13 cellular contexts compared by ENCODE assay signal in the genomic region with DNA sequence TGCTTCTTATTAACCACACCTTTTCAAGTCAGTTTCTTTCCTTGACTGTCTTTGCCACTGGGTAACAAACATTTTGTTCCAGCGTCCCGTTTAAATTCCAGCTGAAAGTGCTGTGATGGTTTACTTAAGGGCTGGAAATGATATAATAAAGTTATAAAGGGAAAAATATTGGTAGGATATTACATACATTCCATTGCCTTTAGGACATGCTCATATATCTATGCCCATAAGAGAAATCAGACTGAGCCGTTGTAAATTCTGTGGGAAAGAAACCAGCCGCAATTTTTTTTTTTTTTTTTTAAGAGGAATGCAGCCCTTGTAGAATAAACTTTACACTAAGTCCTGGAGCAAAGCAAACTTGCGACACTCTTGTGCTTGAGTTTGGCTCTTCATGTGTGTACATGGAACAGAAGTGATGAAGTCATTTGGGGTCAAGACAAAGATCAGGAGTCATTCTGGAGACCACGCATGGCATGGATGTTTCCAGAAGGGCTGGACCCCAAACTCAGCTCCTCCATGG.
DNase-seq lines count a peak whose midpoint lies in the region; ATAC-seq and TF ChIP-seq lines count a peak whose summit lies in the region.
"Had no signal": no experiment of that assay in that cellular context is flagged by ENCODE, and none has a peak within 500 bp of the region (broad histone marks: within the 10 kb centered on the region; RNA-seq: fewer than 3 reads in every experiment).

No MANE protein-coding gene starts in this region.

- no peaks in the 10 kb centered on the region for H3K9me3 ChIP-seq in BLaER1 treated with 17β-estradiol and CSF1 and Interleukin-3, amounts not matched to agents 10 nM and 100 nM (replicated peaks in 1 of 11)
- H3K9me3 ChIP-seq in OCI-LY3 (ENCODE audit: insufficient read depth, low read length): no peaks in the 10 kb centered on the region
- no peaks in the 10 kb centered on the region for H3K9me3 ChIP-seq in smooth muscle cell (replicated peaks; ENCODE audit: low read depth)

- DNase-seq in smooth muscle cell (lab: John Stamatoyannopoulos, UW; ENCODE audit: unreplicated experiment): no peak
- DNase-seq: CD8-positive, alpha-beta memory T cell; DMS 273 treated with DMSO at 0.1 percent for 48 hours; H9; NCI-H2081; NCI-H510A treated with DMSO at 0.1 percent for 48 hours had no signal

- WGBS in smooth muscle cell (ENCODE audit: low lambda C conversion rate): 72% methylated on average over 6 of the region's 6 CpGs

- TF ChIP-seq CTCF in OCI-LY3 (IDR thresholded peaks at IDR 0.05; ENCODE audit: low read depth, low read length) (no peak), smooth muscle cell (IDR thresholded peaks at IDR 0.05; ENCODE audit: borderline replicate concordance, insufficient read depth, poor library complexity, severe bottlenecking) (no peak)

- no peaks in the 10 kb centered on the region for H3F3A ChIP-seq in smooth muscle cell (ENCODE audit: low read depth)

- peaks cover 35 to 84% (median 63%) of the 10 kb centered on the region in 10 experiments for H3K4me1 ChIP-seq in BLaER1 treated with 17β-estradiol and CSF1 and Interleukin-3, amounts not matched to agents 10 nM and 100 nM
- H3K4me1 ChIP-seq in OCI-LY3 (ENCODE audit: low read length): peaks cover 13% of the 10 kb centered on the region
- no peaks in the 10 kb centered on the region for H3K4me1 ChIP-seq in smooth muscle cell (ENCODE audit: low read depth)

- no peaks in the 10 kb centered on the region for H3K27me3 ChIP-seq in BLaER1 treated with 17β-estradiol and CSF1 and Interleukin-3, amounts not matched to agents 10 nM and 100 nM
- H3K27me3 ChIP-seq in OCI-LY3 (ENCODE audit: low read depth, low read length): no peaks in the 10 kb centered on the region
- no peaks in the 10 kb centered on the region for H3K27me3 ChIP-seq in smooth muscle cell (ENCODE audit: low read depth)

- no peaks in the 10 kb centered on the region for H3K79me2 ChIP-seq in OCI-LY3 (ENCODE audit: low read length)
- no peaks in the 10 kb centered on the region for H3K79me2 ChIP-seq in smooth muscle cell (ENCODE audit: low read depth)

- H2AFZ ChIP-seq in OCI-LY3 (ENCODE audit: low read depth, low read length) (no peak overlapping the region), smooth muscle cell (ENCODE audit: low read depth) (no peak overlapping the region)

- peak overlapping the region in 1 of 11 experiments; percentile 80; a peak in 3 of 22 replicates for H3K9ac ChIP-seq in BLaER1 treated with 17β-estradiol and CSF1 and Interleukin-3, amounts not matched to agents 10 nM and 100 nM
- 0 out of 2 replicates have a peak overlapping the region, but pooled peaks have one; percentile 54 for H3K9ac ChIP-seq in OCI-LY3 (ENCODE audit: low read length)
- no peak overlapping the region for H3K9ac ChIP-seq in smooth muscle cell (ENCODE audit: low read depth)

- no peak for ATAC-seq in HG02798 (IDR thresholded peaks at IDR 0.05; ENCODE audit: poor library complexity, unreplicated experiment)
- no peak for ATAC-seq in GM18519 (IDR thresholded peaks at IDR 0.05; ENCODE audit: low FRiP score, unreplicated experiment)
- ATAC-seq in GM21447 (IDR thresholded peaks at IDR 0.05; ENCODE audit: unreplicated experiment): no peak

- H3K4me3 Mint-ChIP-seq in dendritic cell treated with granulocyte-macrophage colony-stimulating factor and Interleukin-4, amounts not matched to agents 40 ng/mL and 50 ng/mL, for 4 days: peak overlapping the region; percentile 70
- H3K4me3 Mint-ChIP-seq: CD8-positive, alpha-beta memory T cell; H9 had no signal

- H3K27ac ChIP-seq in BLaER1 treated with 17β-estradiol and CSF1 and Interleukin-3, amounts not matched to agents 10 nM and 100 nM: peak overlapping the region in 8 of 11 experiments; percentile 70 to 89 (median 84); a peak in 13 of 22 replicates
- no peak overlapping the region for H3K27ac ChIP-seq in OCI-LY3 (ENCODE audit: low read length)
- H3K27ac ChIP-seq in smooth muscle cell (ENCODE audit: low read depth): no peak overlapping the region

- H3K4me3 ChIP-seq in BLaER1 treated with 17β-estradiol and CSF1 and Interleukin-3, amounts not matched to agents 10 nM and 100 nM: no peak overlapping the region
- peak overlapping the region; percentile 76 for H3K4me3 ChIP-seq in OCI-LY3 (ENCODE audit: low read length)
- no peak overlapping the region for H3K4me3 ChIP-seq in smooth muscle cell
- H3K4me3 ChIP-seq: K562 had no signal

- peaks cover 41% of the 10 kb centered on the region for H3K4me1 Mint-ChIP-seq in dendritic cell treated with granulocyte-macrophage colony-stimulating factor and Interleukin-4, amounts not matched to agents 40 ng/mL and 50 ng/mL, for 4 days (ENCODE audit: low read depth)

- H3K36me3 Mint-ChIP-seq in dendritic cell treated with granulocyte-macrophage colony-stimulating factor and Interleukin-4, amounts not matched to agents 40 ng/mL and 50 ng/mL, for 4 days (ENCODE audit: low read depth): peaks cover 12% of the 10 kb centered on the region

- peak overlapping the region; percentile 93 for H3K27ac Mint-ChIP-seq in dendritic cell treated with granulocyte-macrophage colony-stimulating factor and Interleukin-4, amounts not matched to agents 40 ng/mL and 50 ng/mL, for 4 days
- H3K27ac Mint-ChIP-seq: H9 had no signal

- H3K9me3 Mint-ChIP-seq in dendritic cell treated with granulocyte-macrophage colony-stimulating factor and Interleukin-4, amounts not matched to agents 40 ng/mL and 50 ng/mL, for 4 days: no peaks in the 10 kb centered on the region
- H3K9me3 Mint-ChIP-seq: CD8-positive, alpha-beta memory T cell; H9 had no signal

- H3K27me3 Mint-ChIP-seq in dendritic cell treated with granulocyte-macrophage colony-stimulating factor and Interleukin-4, amounts not matched to agents 40 ng/mL and 50 ng/mL, for 4 days: no peaks in the 10 kb centered on the region
- H3K27me3 Mint-ChIP-seq: CD8-positive, alpha-beta memory T cell had no signal

- H4K20me1 ChIP-seq in BLaER1 treated with 17β-estradiol and CSF1 and Interleukin-3, amounts not matched to agents 10 nM and 100 nM: peaks cover 0 to 30% (median 4%) of the 10 kb centered on the region in 11 experiments; a peak in 8 of 22 replicates
- no peaks in the 10 kb centered on the region for H4K20me1 ChIP-seq in OCI-LY3 (ENCODE audit: insufficient read depth, low read length)
- peaks cover 84% of the 10 kb centered on the region for H4K20me1 ChIP-seq in smooth muscle cell (ENCODE audit: low read depth)

- intact Hi-C loops in dendritic cell treated with granulocyte-macrophage colony-stimulating factor and Interleukin-4, amounts not matched to agents 40 ng/mL and 50 ng/mL, for 4 days (cut with micrococcal nuclease): no loop called here

- peaks cover 0 to 49% (median 33%) of the 10 kb centered on the region in 11 experiments; a peak in 17 of 22 replicates for H3K36me3 ChIP-seq in BLaER1 treated with 17β-estradiol and CSF1 and Interleukin-3, amounts not matched to agents 10 nM and 100 nM
- no peaks in the 10 kb centered on the region for H3K36me3 ChIP-seq in OCI-LY3 (replicated peaks; ENCODE audit: low read depth, low read length)
- no peaks in the 10 kb centered on the region for H3K36me3 ChIP-seq in smooth muscle cell (ENCODE audit: low read depth)

- H3K4me2 ChIP-seq in BLaER1 treated with 17β-estradiol and CSF1 and Interleukin-3, amounts not matched to agents 10 nM and 100 nM: peak overlapping the region; percentile 51 to 95 (median 80)
- H3K4me2 ChIP-seq in OCI-LY3 (ENCODE audit: low read length) (peak overlapping the region; percentile 94), smooth muscle cell (peak overlapping the region; percentile 0)

Comparison
In these comparisons a context has a peak if more than half of its experiments do, and no peak if none do; other contexts are left out.
1. H3K27ac ChIP-seq: peak in BLaER1 treated with 17β-estradiol and CSF1 and Interleukin-3, amounts not matched to agents 10 nM and 100 nM (8 of 11); none in OCI-LY3 (single experiment) and smooth muscle cell (single experiment).
2. H3K4me2 ChIP-seq: peak in every context shown above with its lines; median percentile 94 in OCI-LY3; 80 in BLaER1 treated with 17β-estradiol and CSF1 and Interleukin-3, amounts not matched to agents 10 nM and 100 nM; 0 in smooth muscle cell.